Comparison of ENCODE assay signal across 11 cellular contexts in genomic region chr12:51891843-51892242, GRCh38. TPM values are rescaled to one million over a fixed set of nuclear protein-coding genes. Genes with fewer than 3 reads are reported as not detected.
DNase-seq lines count a peak whose midpoint lies in the region; ATAC-seq and TF ChIP-seq lines count a peak whose summit lies in the region.
"Had no signal": no experiment of that assay in that cellular context is flagged by ENCODE, and none has a peak within 500 bp of the region (broad histone marks: within the 10 kb centered on the region; RNA-seq: fewer than 3 reads in every experiment).

No MANE protein-coding gene starts in this region.

- H3K36me3 ChIP-seq in ascending aorta, result no peaks in the 10 kb centered on the region
- no peaks in the 10 kb centered on the region for H3K36me3 ChIP-seq in lung (ENCODE audit: control insufficient read depth in 2 of 2, insufficient read depth in 2 of 2, low read length in 2 of 2)
- H3K36me3 ChIP-seq in sigmoid colon, result no peaks in the 10 kb centered on the region

- H3K27me3 ChIP-seq in ascending aorta, result no peaks in the 10 kb centered on the region
- no peaks in the 10 kb centered on the region for H3K27me3 ChIP-seq in lung (ENCODE audit: control insufficient read depth, insufficient read depth)
- peaks cover 0 to 18% (median 15%) of the 10 kb centered on the region in 3 donors for H3K27me3 ChIP-seq in sigmoid colon

- no peak overlapping the region for H3K27ac ChIP-seq in ascending aorta
- H3K27ac ChIP-seq in lung (ENCODE audit: low read depth in 1 of 2, low read length in 1 of 2), result no peak overlapping the region
- H3K27ac ChIP-seq in sigmoid colon, result no peak overlapping the region

- H3K4me1 ChIP-seq in ascending aorta (no peaks in the 10 kb centered on the region), lung (ENCODE audit: control insufficient read depth in 2 of 2, insufficient read depth in 2 of 2, low read length in 2 of 2) (peaks cover 0 to 8% of the 10 kb centered on the region in 2 donors), sigmoid colon (peaks cover 0 to 6% (median 0%) of the 10 kb centered on the region in 4 donors)

- intact Hi-C loops in ascending aorta (cut with DNase I) (loop anchor here (1.0 kb wide), 1 partner anchor 89 kb away; no protein-coding TSS in a partner anchor), sigmoid colon (cut with DNase I) (loop anchor here (5.0 kb wide), 1 partner anchor 90 kb away; no protein-coding TSS in a partner anchor)

- DNase-seq in AG09309 (ENCODE audit: low read depth) (no peak), GM20000 (ENCODE audit: low spot score) (peak; percentile 56), ascending aorta (ENCODE audit: low spot score in 2 of 2) (no peak), lung (ENCODE audit: low spot score) (no peak), anterior cingulate cortex (lab: John Stamatoyannopoulos, UW) (no peak), cerebellum (ENCODE audit: low spot score) (no peak), sigmoid colon (no peak)
- DNase-seq in stimulated activated CD4-positive, alpha-beta T cell treated with anti-CD3 and anti-CD28 coated beads, Interleukin-2, amount 100 ng/mL, for 48 hours, result no peak
- DNase-seq: GDM1; left colon; stimulated activated CD4-positive, alpha-beta T cell treated with anti-CD3 and anti-CD28 coated beads, Interleukin-2, amount 100 ng/mL, for 24 hours had no signal

- TF ChIP-seq CTCF in AG09309 (IDR thresholded peaks at IDR 0.05; ENCODE audit: control insufficient read depth, insufficient read depth, low read depth, low read length, missing control alignments), result peak; percentile 26
- no peak for TF ChIP-seq CTCF in GM20000 (IDR thresholded peaks at IDR 0.05; ENCODE audit: extremely low read depth, missing control alignments)
- TF ChIP-seq CTCF in ascending aorta (IDR thresholded peaks at IDR 0.05), result peak in 2 of 3 experiments; percentile 19 to 31
- peak; percentile 9 for TF ChIP-seq CTCF in lung (IDR thresholded peaks at IDR 0.05; ENCODE audit: control extremely low read depth, extremely low read depth)
- peak in 1 of 4 experiments; percentile 14 for TF ChIP-seq CTCF in sigmoid colon (IDR thresholded peaks at IDR 0.05)

- no peak for TF ChIP-seq EP300 in sigmoid colon (IDR thresholded peaks at IDR 0.05)

- no peak for ATAC-seq in lung (ENCODE audit: insufficient read depth, low FRiP score)
- ATAC-seq: left colon had no signal

- no peaks in the 10 kb centered on the region for H3K9me3 ChIP-seq in ascending aorta
- no peaks in the 10 kb centered on the region for H3K9me3 ChIP-seq in lung (ENCODE audit: control insufficient read depth in 2 of 2, insufficient read depth in 1 of 2, low read length in 1 of 2)
- H3K9me3 ChIP-seq in sigmoid colon, result no peaks in the 10 kb centered on the region

- TF ChIP-seq POLR2A in sigmoid colon (IDR thresholded peaks at IDR 0.05), result no peak

- H3K4me3 ChIP-seq in AG09309 (ENCODE audit: control insufficient read depth, low read depth, low read length) (no peak overlapping the region), ascending aorta (no peak overlapping the region), lung (no peak overlapping the region), sigmoid colon (no peak overlapping the region)

RNA-seq across cellular contexts. Expression of gene ANKRD33, which starts 3.9 kb away (rescaled TPM):
- not detected for total RNA-seq in ascending aorta
- total RNA-seq in lung, result under 1 TPM; 0.14 to 0.21 TPM
- under 1 TPM; 0.24 to 0.50 TPM for polyA plus RNA-seq in lung
- 0.09 TPM for total RNA-seq in cerebellum
- total RNA-seq in sigmoid colon, result not detected
- polyA plus RNA-seq in sigmoid colon, result under 1 TPM in 1 of 3 donors, not detected in 2; 0.16 TPM
- total RNA-seq: left colon had no signal

RNA-seq across cellular contexts. Expression of gene ACVRL1, which starts 15.5 kb away (rescaled TPM):
- 308 TPM for total RNA-seq in ascending aorta
- 100 to 1,000 TPM; 101 to 186 TPM for total RNA-seq in lung
- 100 to 1,000 TPM in 1 of 2 donors, 10 to 100 TPM in 1; 76.1 to 130 TPM for polyA plus RNA-seq in lung
- total RNA-seq in cerebellum, result 12.3 TPM
- 100 to 1,000 TPM in 1 of 4 donors, 10 to 100 TPM in 3; 63.0 to 113 (median 70.9) TPM for total RNA-seq in sigmoid colon
- 10 to 100 TPM; 12.5 to 83.6 (median 24.6) TPM for polyA plus RNA-seq in sigmoid colon

RNA-seq across cellular contexts. Expression of gene FIGNL2, which starts 43.3 kb away (rescaled TPM):
- total RNA-seq in ascending aorta (not detected), lung (1 to 10 TPM in 1 of 2 donors, under 1 TPM in 1; 0.89 to 1.9 TPM), cerebellum (1.3 TPM), sigmoid colon (under 1 TPM in 2 of 4 donors, not detected in 2; 0.28 to 0.36 TPM)
- polyA plus RNA-seq in lung (under 1 TPM; 0.33 to 0.71 TPM), sigmoid colon (under 1 TPM in 1 of 3 donors, not detected in 2; 0.36 TPM)

RNA-seq across cellular contexts. Expression of gene ACVR1B, which starts 59.7 kb away (rescaled TPM):
- total RNA-seq in ascending aorta, result 18.7 TPM
- total RNA-seq in lung, result 10 to 100 TPM; 14.0 to 41.7 TPM
- 10 to 100 TPM; 14.3 to 27.7 TPM for polyA plus RNA-seq in lung
- total RNA-seq in cerebellum, result 36.5 TPM
- 1 to 10 TPM; 7.2 to 9.8 (median 8.6) TPM for total RNA-seq in sigmoid colon
- 10 to 100 TPM; 10.8 to 30.7 (median 11.1) TPM for polyA plus RNA-seq in sigmoid colon
